20 cellular contexts compared by ENCODE assay signal in genomic region chr4:38109896-38110295, GRCh38.
DNase-seq lines count a peak whose midpoint lies in the region; ATAC-seq and TF ChIP-seq lines count a peak whose summit lies in the region.
"Had no signal": no experiment of that assay in that cellular context is flagged by ENCODE, and none has a peak within 500 bp of the region (broad histone marks: within the 10 kb centered on the region; RNA-seq: fewer than 3 reads in every experiment).

No MANE protein-coding gene starts in this region.

- H3K4me2 ChIP-seq in trophoblast cell (ENCODE audit: low read length) = no peak overlapping the region
- H3K4me2 ChIP-seq: BLaER1 had no signal

- peaks cover 18% of the 10 kb centered on the region for H3K36me3 Mint-ChIP-seq in stimulated activated effector memory CD8-positive, alpha-beta T cell treated with anti-CD3 and anti-CD28 coated beads, Interleukin-12 subunit alpha, Interleukin-12 subunit beta, amount 100 ng/mL, for 72 hours
- H3K36me3 Mint-ChIP-seq in activated CD8-positive, alpha-beta T cell treated with anti-CD3 and anti-CD28 coated beads, Interleukin-2, amount 10 ng/mL, durations not matched to agents 7 days and 5 days (ENCODE audit: low read depth) = peaks cover 35% of the 10 kb centered on the region

- H3K27me3 ChIP-seq in SJSA1 (replicated peaks) (no peaks in the 10 kb centered on the region), liver (ENCODE audit: control insufficient read depth in 4 of 4, insufficient read depth in 4 of 4, low read length in 3 of 4) (no peaks in the 10 kb centered on the region), trophoblast cell (ENCODE audit: insufficient read depth, low read length) (no peaks in the 10 kb centered on the region)
- H3K27me3 ChIP-seq: BLaER1, heart left ventricle, ovary had no signal

- H3K27ac ChIP-seq in SJSA1 (peak overlapping the region; percentile 27; the same call in 1 of the 2 replicates), liver (ENCODE audit: low read depth in 1 of 2, low read length in 2 of 2) (peak overlapping the region in 1 of 2 donors; percentile 6), trophoblast cell (ENCODE audit: low read depth, low read length) (no peak overlapping the region)
- H3K27ac ChIP-seq: 22Rv1, BLaER1, ovary, skin epidermis had no signal

- H2AFZ ChIP-seq in trophoblast cell (ENCODE audit: insufficient read depth, low read length, poor library complexity) = no peak overlapping the region

- no peak overlapping the region for H3K23ac ChIP-seq in trophoblast cell (ENCODE audit: low read length)

- H3K9me3 ChIP-seq in SJSA1 (replicated peaks) (no peaks in the 10 kb centered on the region), liver (ENCODE audit: control insufficient read depth in 4 of 4, low read length in 3 of 4) (no peaks in the 10 kb centered on the region), trophoblast cell (ENCODE audit: insufficient read depth, low read depth, low read length) (no peaks in the 10 kb centered on the region)
- H3K9me3 ChIP-seq: BLaER1, heart left ventricle, ovary had no signal

- H3K9ac ChIP-seq in liver (ENCODE audit: low read depth in 1 of 2, low read length in 2 of 2) (no peak overlapping the region), trophoblast cell (ENCODE audit: low read length) (no peak overlapping the region)
- H3K9ac ChIP-seq: BLaER1 had no signal

- H3K79me2 ChIP-seq in trophoblast cell (ENCODE audit: control insufficient read depth, insufficient read depth, low read length, poor library complexity) = no peaks in the 10 kb centered on the region

- no peak overlapping the region for H3K4me3 ChIP-seq in SJSA1
- no peak overlapping the region for H3K4me3 ChIP-seq in liver (ENCODE audit: low read depth in 1 of 3, low read length in 3 of 3)
- no peak overlapping the region for H3K4me3 ChIP-seq in trophoblast cell (ENCODE audit: low read depth, low read length)
- H3K4me3 ChIP-seq: BLaER1, heart left ventricle, ovary, skin epidermis had no signal

- no peak overlapping the region for H3K4ac ChIP-seq in trophoblast cell (ENCODE audit: low read depth, low read length)

- H4K8ac ChIP-seq in trophoblast cell (ENCODE audit: low read depth, low read length) = no peak overlapping the region

- H3K9me3 Mint-ChIP-seq in stimulated activated effector memory CD8-positive, alpha-beta T cell treated with anti-CD3 and anti-CD28 coated beads, Interleukin-12 subunit alpha, Interleukin-12 subunit beta, amount 100 ng/mL, for 72 hours = no peaks in the 10 kb centered on the region
- no peaks in the 10 kb centered on the region for H3K9me3 Mint-ChIP-seq in activated CD8-positive, alpha-beta T cell treated with anti-CD3 and anti-CD28 coated beads, Interleukin-2, amount 10 ng/mL, durations not matched to agents 7 days and 5 days (ENCODE audit: insufficient read depth)
- H3K9me3 Mint-ChIP-seq: HFFc6 had no signal

- H3K4me1 Mint-ChIP-seq in stimulated activated effector memory CD8-positive, alpha-beta T cell treated with anti-CD3 and anti-CD28 coated beads, Interleukin-12 subunit alpha, Interleukin-12 subunit beta, amount 100 ng/mL, for 72 hours = peaks cover 22% of the 10 kb centered on the region
- peaks cover 6% of the 10 kb centered on the region for H3K4me1 Mint-ChIP-seq in activated CD8-positive, alpha-beta T cell treated with anti-CD3 and anti-CD28 coated beads, Interleukin-2, amount 10 ng/mL, durations not matched to agents 7 days and 5 days (ENCODE audit: low read depth)

- H3K18ac ChIP-seq in trophoblast cell (ENCODE audit: low read length) = no peak overlapping the region

- TF ChIP-seq RAD21 in liver (IDR thresholded peaks at IDR 0.05) = peak in 1 of 2 donors; percentile 37

- WGBS in liver = 33% methylated on average over 6 of the region's 6 CpGs
- WGBS in trophoblast cell (ENCODE audit: extremely low coverage, insufficient coverage, insufficient read length) = no CpG with 5 or more reads among the region's 6 CpGs

- H4K12ac ChIP-seq in trophoblast cell (ENCODE audit: low read depth, low read length) = no peak overlapping the region

- no peaks in the 10 kb centered on the region for H3K27me3 Mint-ChIP-seq in activated CD8-positive, alpha-beta T cell treated with anti-CD3 and anti-CD28 coated beads, Interleukin-2, amount 10 ng/mL, durations not matched to agents 7 days and 5 days (ENCODE audit: low read depth)
- H3K27me3 Mint-ChIP-seq: activated CD8-positive, alpha-beta memory T cell treated with anti-CD3 and anti-CD28 coated beads, Interleukin-2, amount 10 ng/mL, durations not matched to agents 7 days and 5 days had no signal

- POLR2A ChIA-PET in activated CD8-positive, alpha-beta T cell treated with anti-CD3 and anti-CD28 coated beads, Interleukin-2, amount 10 ng/mL, durations not matched to agents 7 days and 5 days (lab: Charles Lee) = no interaction called here

- H2BK5ac ChIP-seq in trophoblast cell (ENCODE audit: low read depth, low read length, poor library complexity) = no peak overlapping the region

- H3K4me1 ChIP-seq in SJSA1 (replicated peaks) (peaks cover 31% of the 10 kb centered on the region), liver (ENCODE audit: control insufficient read depth in 4 of 4, insufficient read depth in 4 of 4, low read length in 3 of 4) (peaks cover 4 to 18% (median 14%) of the 10 kb centered on the region in 4 donors), trophoblast cell (ENCODE audit: control insufficient read depth in 1 of 2, insufficient read depth in 2 of 2, low read length in 2 of 2) (peaks cover 4 to 12% of the 10 kb centered on the region in 2 experiments)

- H3K14ac ChIP-seq in trophoblast cell (ENCODE audit: low read length) = no peak overlapping the region

- H4K91ac ChIP-seq in trophoblast cell (ENCODE audit: low read depth, low read length) = no peak overlapping the region

- ATAC-seq in stimulated activated effector memory CD8-positive, alpha-beta T cell treated with anti-CD3 and anti-CD28 coated beads, Interleukin-12 subunit alpha, Interleukin-12 subunit beta, amount 100 ng/mL, for 72 hours = no peak
- no peak for ATAC-seq in activated CD8-positive, alpha-beta T cell treated with anti-CD3 and anti-CD28 coated beads, Interleukin-2, amount 10 ng/mL, durations not matched to agents 7 days and 5 days
- ATAC-seq in GM21576 (IDR thresholded peaks at IDR 0.05; ENCODE audit: unreplicated experiment) = no peak
- ATAC-seq: activated CD4-positive, CD25-positive, alpha-beta regulatory T cell treated with anti-CD3 and anti-CD28 coated beads, Interleukin-2, amount 50 U/mL, for 24 hours; activated CD8-positive, alpha-beta memory T cell treated with anti-CD3 and anti-CD28 coated beads, Interleukin-2, amount 10 ng/mL, durations not matched to agents 7 days and 5 days; heart left ventricle had no signal

- H3K27ac Mint-ChIP-seq in stimulated activated effector memory CD8-positive, alpha-beta T cell treated with anti-CD3 and anti-CD28 coated beads, Interleukin-12 subunit alpha, Interleukin-12 subunit beta, amount 100 ng/mL, for 72 hours = peak overlapping the region; percentile 39
- no peak overlapping the region for H3K27ac Mint-ChIP-seq in activated CD8-positive, alpha-beta T cell treated with anti-CD3 and anti-CD28 coated beads, Interleukin-2, amount 10 ng/mL, durations not matched to agents 7 days and 5 days
- H3K27ac Mint-ChIP-seq: activated CD8-positive, alpha-beta memory T cell treated with anti-CD3 and anti-CD28 coated beads, Interleukin-2, amount 10 ng/mL, durations not matched to agents 7 days and 5 days; HFFc6 had no signal

- H3K79me1 ChIP-seq in trophoblast cell (ENCODE audit: low read length) = no peaks in the 10 kb centered on the region

- no peak overlapping the region for H2BK120ac ChIP-seq in trophoblast cell (ENCODE audit: insufficient read depth, low read length, poor library complexity)

- H2AK5ac ChIP-seq in trophoblast cell (ENCODE audit: low read length) = no peak overlapping the region

- H3K36me3 ChIP-seq in SJSA1 = no peaks in the 10 kb centered on the region; the same call in 1 of the 2 replicates
- peaks cover 2 to 7% (median 2%) of the 10 kb centered on the region in 4 donors for H3K36me3 ChIP-seq in liver (ENCODE audit: control insufficient read depth in 4 of 4, insufficient read depth in 3 of 4, low read depth in 1 of 4, low read length in 3 of 4)
- H3K36me3 ChIP-seq in trophoblast cell (ENCODE audit: control insufficient read depth in 1 of 2, insufficient read depth in 2 of 2, low read length in 2 of 2) = peaks cover 17 to 32% of the 10 kb centered on the region in 2 experiments
- H3K36me3 ChIP-seq: ovary had no signal

- no peak for TF ChIP-seq CTCF in liver (IDR thresholded peaks at IDR 0.05; ENCODE audit: low read depth, low read length, missing input control)

- DNase-seq in DMS53 (lab: John Stamatoyannopoulos, UW) (peak; percentile 43), DMS53 treated with DMSO at 0.1 percent for 48 hours (lab: John Stamatoyannopoulos, UW; ENCODE audit: unreplicated experiment) (no peak), SJSA1 (ENCODE audit: low read depth in 1 of 2, low spot score in 2 of 2) (peak; percentile 62 to 70), trophoblast cell (no peak)
- no peak for DNase-seq in stimulated activated effector memory CD8-positive, alpha-beta T cell treated with anti-CD3 and anti-CD28 coated beads, Interleukin-12 subunit alpha, Interleukin-12 subunit beta, amount 100 ng/mL, for 72 hours (ENCODE audit: low spot score in 2 of 2)
- DNase-seq in activated CD8-positive, alpha-beta T cell treated with anti-CD3 and anti-CD28 coated beads, Interleukin-2, amount 10 ng/mL, durations not matched to agents 7 days and 5 days = no peak
- DNase-seq: activated CD8-positive, alpha-beta memory T cell treated with anti-CD3 and anti-CD28 coated beads, Interleukin-2, amount 10 ng/mL, durations not matched to agents 7 days and 5 days; activated gamma-delta T cell treated with Interleukin-2 at 50 U/mL for 16 hours; dermis blood vessel endothelial cell; DMS 273 treated with DMSO at 0.1 percent for 48 hours; heart left ventricle; HFFc6; ovary; SHP77 treated with DMSO at 0.1 percent for 48 hours had no signal

- no peak overlapping the region for H2BK12ac ChIP-seq in trophoblast cell (ENCODE audit: low read length)

- CTCF ChIA-PET in activated CD8-positive, alpha-beta T cell treated with anti-CD3 and anti-CD28 coated beads, Interleukin-2, amount 10 ng/mL, durations not matched to agents 7 days and 5 days (lab: Charles Lee) = no interaction called here

- no peak overlapping the region for H3K4me3 Mint-ChIP-seq in stimulated activated effector memory CD8-positive, alpha-beta T cell treated with anti-CD3 and anti-CD28 coated beads, Interleukin-12 subunit alpha, Interleukin-12 subunit beta, amount 100 ng/mL, for 72 hours
- H3K4me3 Mint-ChIP-seq in activated CD8-positive, alpha-beta T cell treated with anti-CD3 and anti-CD28 coated beads, Interleukin-2, amount 10 ng/mL, durations not matched to agents 7 days and 5 days = no peak overlapping the region
- H3K4me3 Mint-ChIP-seq: activated CD8-positive, alpha-beta memory T cell treated with anti-CD3 and anti-CD28 coated beads, Interleukin-2, amount 10 ng/mL, durations not matched to agents 7 days and 5 days; HFFc6 had no signal

TF ChIP-seq in liver, 16 proteins besides CTCF, POLR2A, EP300 and RAD21 (continues in another document):
- TF ChIP-seq JUND (IDR thresholded peaks at IDR 0.05) (no peak), HNF4A (conservative IDR thresholded peaks at IDR 0.05) (peak; percentile 32 to 47)
- TF ChIP-seq, protein P1, sequence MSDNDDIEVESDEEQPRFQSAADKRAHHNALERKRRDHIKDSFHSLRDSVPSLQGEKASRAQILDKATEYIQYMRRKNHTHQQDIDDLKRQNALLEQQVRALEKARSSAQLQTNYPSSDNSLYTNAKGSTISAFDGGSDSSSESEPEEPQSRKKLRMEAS (IDR thresholded peaks at IDR 0.05) = peak; percentile 19

Comparison
In these comparisons a context has a peak if more than half of its experiments do, and no peak if none do; other contexts are left out.
1. DNase-seq: peak in DMS53 (single experiment) and SJSA1 (2 of 2); none in DMS53 treated with DMSO at 0.1 percent for 48 hours (single experiment), stimulated activated effector memory CD8-positive, alpha-beta T cell treated with anti-CD3 and anti-CD28 coated beads, Interleukin-12 subunit alpha, Interleukin-12 subunit beta, amount 100 ng/mL, for 72 hours (0 of 2), trophoblast cell (0 of 2) and activated CD8-positive, alpha-beta T cell treated with anti-CD3 and anti-CD28 coated beads, Interleukin-2, amount 10 ng/mL, durations not matched to agents 7 days and 5 days (single experiment).